In the genomic region with DNA sequence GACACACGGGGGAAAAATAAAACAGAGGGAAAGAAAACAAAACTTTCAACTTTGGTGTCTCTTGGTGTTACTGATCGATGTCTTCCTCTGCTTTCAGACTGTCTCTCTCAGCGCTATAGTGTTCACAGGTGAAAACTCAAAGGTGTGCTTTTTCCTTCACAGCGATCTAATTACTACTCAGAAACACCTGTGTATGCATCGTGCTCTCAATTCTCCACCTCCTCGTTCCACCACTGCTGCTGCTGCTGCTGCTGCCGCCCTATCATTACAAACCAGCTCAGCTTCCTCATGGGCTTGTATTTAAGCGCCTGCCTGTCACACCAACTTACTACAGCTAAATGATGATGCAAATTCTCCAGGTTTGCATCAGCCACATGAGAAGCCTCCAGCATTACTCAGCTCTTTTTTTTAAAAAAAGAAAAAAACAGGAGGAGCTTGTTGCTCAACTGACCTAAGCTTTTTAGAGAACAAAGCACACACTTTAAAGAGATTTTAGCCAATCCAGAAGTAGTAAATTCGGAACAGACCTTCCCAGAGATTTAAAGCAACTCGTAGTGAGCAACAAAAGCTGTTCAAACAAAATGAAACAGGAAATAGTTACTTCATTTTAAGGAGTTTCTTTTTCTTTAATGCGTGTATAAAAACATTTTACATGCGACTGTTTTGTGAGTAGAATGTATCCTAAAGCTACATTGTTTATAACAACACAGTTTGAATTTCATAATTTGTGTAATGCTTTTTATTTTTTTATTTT, we compare ENCODE assay signal across 8 cellular contexts. TPM values are rescaled to one million over a fixed set of nuclear protein-coding genes. Genes with fewer than 3 reads are reported as not detected.
DNase-seq lines count a peak whose midpoint lies in the region; ATAC-seq and TF ChIP-seq lines count a peak whose summit lies in the region.

A gene (minus strand): TSS at position 274 of the 754 bp plus-strand sequence. CDS start 280 bp downstream, outside the sequence.

- DNase-seq in Right ventricle myocardium inferior (ENCODE audit: missing footprints) (peak; percentile 47), cardiac septum (ENCODE audit: low spot score) (no peak), NCI-H1092 (lab: John Stamatoyannopoulos, UW) (peak; percentile 50), mammary epithelial cell (peak; percentile 98), iPS-NIHi11 (ENCODE audit: low spot score) (peak; percentile 69), spleen (no peak)

- CTCF ChIA-PET in mammary epithelial cell (lab: Charles Lee; ENCODE audit: low non-redundant PET), result interaction anchor here (0.5 to 0.9 kb wide), 4 partner anchors 66 to 335 kb away, joined by 3 to 4 read pairs (median 3); no protein-coding TSS in a partner anchor

- H3K27ac ChIP-seq in mammary epithelial cell (ENCODE audit: insufficient read depth, low read depth, low read length) (peak within 1 kb of the TSS; percentile 100), spleen (peak within 1 kb of the TSS in 7 of 8 donors; percentile 10 to 82 (median 53))

- dilution Hi-C loops in mammary epithelial cell (cut with HindIII; ENCODE audit: low sequenced_read_pairs), result loop anchor here (5.0 kb wide), 2 partner anchors 35 to 65 kb away; no protein-coding TSS in a partner anchor

- H2AFZ ChIP-seq in mammary epithelial cell (ENCODE audit: low read depth, low read length), result peak within 1 kb of the TSS; percentile 47

- H3K4me2 ChIP-seq in mammary epithelial cell (ENCODE audit: insufficient read depth, low read depth, low read length), result peak within 1 kb of the TSS; percentile 90

- H3K9me3 ChIP-seq in mammary epithelial cell (replicated peaks; ENCODE audit: insufficient read depth, low read length) (no peaks in the 10 kb centered on the region), spleen (no peaks in the 10 kb centered on the region)

- no peaks in the 10 kb centered on the region for H3K27me3 ChIP-seq in mammary epithelial cell (ENCODE audit: insufficient read depth, low read length)
- H3K27me3 ChIP-seq in spleen (replicated peaks in 1 of 7), result no peaks in the 10 kb centered on the region

- in situ Hi-C loops in mammary epithelial cell (cut with MboI; ENCODE audit: low sequenced_read_pairs in 2 of 2), result loop anchor here (25.0 kb wide), 2 partner anchors 170 to 270 kb away; no protein-coding TSS in a partner anchor

- peak within 1 kb of the TSS; percentile 97 for H3K9ac ChIP-seq in mammary epithelial cell (ENCODE audit: insufficient read depth, low read length)

- no peak for TF ChIP-seq POLR2A in spleen (IDR thresholded peaks at IDR 0.05)

- 1% methylated on average over 12 of the region's 12 CpGs for WGBS in mammary epithelial cell (ENCODE audit: low coverage, missing lambda C conversion rate)
- WGBS in spleen, 5 donors, result 9 to 11% (median 10%) methylated on average over 12 of the region's 12 CpGs

- ATAC-seq in Right ventricle myocardium inferior (peak; percentile 63), HG02759 (IDR thresholded peaks at IDR 0.05; ENCODE audit: unreplicated experiment) (peak; percentile 99), SK-N-SH treated with all-trans-retinoic acid at 6 μM for 48 hours (peak; percentile 97)

- no peaks in the 10 kb centered on the region for H4K20me1 ChIP-seq in mammary epithelial cell (ENCODE audit: insufficient read depth, low read length)

- H3K4me1 ChIP-seq in mammary epithelial cell (ENCODE audit: insufficient read depth, low read length), result peaks cover 11% of the 10 kb centered on the region
- H3K4me1 ChIP-seq in spleen, result peaks cover 0 to 18% (median 11%) of the 10 kb centered on the region in 6 donors

- TF ChIP-seq CTCF in mammary epithelial cell (conservative IDR thresholded peaks at IDR 0.05 in 1 of 2, IDR thresholded peaks at IDR 0.05 in 1 of 2; ENCODE audit: extremely low read depth in 1 of 2, insufficient read depth in 1 of 2, low read depth in 1 of 2, low read length in 2 of 2), result peak in 1 of 2 donors; percentile 18
- peak in 4 of 11 experiments; percentile 25 to 51 (median 38) for TF ChIP-seq CTCF in spleen (IDR thresholded peaks at IDR 0.05 in 8 of 11, conservative IDR thresholded peaks at IDR 0.05 in 3 of 11)

- H3K36me3 ChIP-seq in mammary epithelial cell (ENCODE audit: insufficient read depth, low read length) (peaks cover 2% of the 10 kb centered on the region), spleen (no peaks in the 10 kb centered on the region)

- intact Hi-C loops in Right ventricle myocardium inferior (cut with DNase I) (no loop called here), cardiac septum (cut with DNase I) (no loop called here), mammary epithelial cell (cut with micrococcal nuclease) (loop anchor here (1.0 to 10.0 kb wide), 8 partner anchors 10 to 280 kb away; no protein-coding TSS in a partner anchor), spleen (cut with DNase I; ENCODE audit: low total_unique reads) (no loop called here)

- peaks cover 45% of the 10 kb centered on the region for H3K79me2 ChIP-seq in mammary epithelial cell (ENCODE audit: insufficient read depth, low read length)

- BruUV-seq in mammary epithelial cell (replicated peaks; lab: Mats Ljungman, UMichigan), result TSS peak; percentile 85

- H3K4me3 ChIP-seq in mammary epithelial cell (replicated peaks in 1 of 3; ENCODE audit: insufficient read depth in 1 of 3, low read depth in 2 of 3, low read length in 3 of 3) (peak within 1 kb of the TSS; percentile 71 to 94 (median 86)), spleen (peak within 1 kb of the TSS in 6 of 8 donors; percentile 2 to 60 (median 14))

TF ChIP-seq in SK-N-SH treated with all-trans-retinoic acid at 6 μM for 48 hours, 23 proteins besides CTCF, POLR2A, EP300 and RAD21 (continues in another document):
- TF ChIP-seq ZNF565 (CRISPR knock-in tag; conservative IDR thresholded peaks at IDR 0.05; ENCODE audit: low read depth), result no peak
- TF ChIP-seq ISL1 (CRISPR knock-in tag; IDR thresholded peaks at IDR 0.05), result no peak
- TF ChIP-seq ZFP3 (CRISPR knock-in tag; IDR thresholded peaks at IDR 0.05), result no peak
- TF ChIP-seq GLIS3 (CRISPR knock-in tag; IDR thresholded peaks at IDR 0.05), result no peak
- no peak for TF ChIP-seq TOX (CRISPR knock-in tag; IDR thresholded peaks at IDR 0.05; ENCODE audit: borderline replicate concordance)
- no peak for TF ChIP-seq SNAI2 (CRISPR knock-in tag; IDR thresholded peaks at IDR 0.05)
- TF ChIP-seq TCF4 (CRISPR knock-in tag; IDR thresholded peaks at IDR 0.05; ENCODE audit: borderline replicate concordance), result no peak
- TF ChIP-seq, protein P1, sequence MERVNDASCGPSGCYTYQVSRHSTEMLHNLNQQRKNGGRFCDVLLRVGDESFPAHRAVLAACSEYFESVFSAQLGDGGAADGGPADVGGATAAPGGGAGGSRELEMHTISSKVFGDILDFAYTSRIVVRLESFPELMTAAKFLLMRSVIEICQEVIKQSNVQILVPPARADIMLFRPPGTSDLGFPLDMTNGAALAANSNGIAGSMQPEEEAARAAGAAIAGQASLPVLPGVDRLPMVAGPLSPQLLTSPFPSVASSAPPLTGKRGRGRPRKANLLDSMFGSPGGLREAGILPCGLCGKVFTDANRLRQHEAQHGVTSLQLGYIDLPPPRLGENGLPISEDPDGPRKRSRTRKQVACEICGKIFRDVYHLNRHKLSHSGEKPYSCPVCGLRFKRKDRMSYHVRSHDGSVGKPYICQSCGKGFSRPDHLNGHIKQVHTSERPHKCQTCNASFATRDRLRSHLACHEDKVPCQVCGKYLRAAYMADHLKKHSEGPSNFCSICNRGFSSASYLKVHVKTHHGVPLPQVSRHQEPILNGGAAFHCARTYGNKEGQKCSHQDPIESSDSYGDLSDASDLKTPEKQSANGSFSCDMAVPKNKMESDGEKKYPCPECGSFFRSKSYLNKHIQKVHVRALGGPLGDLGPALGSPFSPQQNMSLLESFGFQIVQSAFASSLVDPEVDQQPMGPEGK (CRISPR knock-in tag; IDR thresholded peaks at IDR 0.05; ENCODE audit: borderline replicate concordance), result no peak
- TF ChIP-seq PPARA (CRISPR knock-in tag; IDR thresholded peaks at IDR 0.05; ENCODE audit: borderline replicate concordance), result no peak
- no peak for TF ChIP-seq RARB (CRISPR knock-in tag; IDR thresholded peaks at IDR 0.05)
- no peak for TF ChIP-seq ESRRG (CRISPR knock-in tag; IDR thresholded peaks at IDR 0.05)
- no peak for TF ChIP-seq ZNF70 (CRISPR knock-in tag; IDR thresholded peaks at IDR 0.05)
- no peak for TF ChIP-seq ARNTL (CRISPR knock-in tag; IDR thresholded peaks at IDR 0.05; ENCODE audit: borderline replicate concordance, low read depth)
- no peak for TF ChIP-seq CSDC2 (CRISPR knock-in tag; IDR thresholded peaks at IDR 0.05)
- TF ChIP-seq, protein P2, sequence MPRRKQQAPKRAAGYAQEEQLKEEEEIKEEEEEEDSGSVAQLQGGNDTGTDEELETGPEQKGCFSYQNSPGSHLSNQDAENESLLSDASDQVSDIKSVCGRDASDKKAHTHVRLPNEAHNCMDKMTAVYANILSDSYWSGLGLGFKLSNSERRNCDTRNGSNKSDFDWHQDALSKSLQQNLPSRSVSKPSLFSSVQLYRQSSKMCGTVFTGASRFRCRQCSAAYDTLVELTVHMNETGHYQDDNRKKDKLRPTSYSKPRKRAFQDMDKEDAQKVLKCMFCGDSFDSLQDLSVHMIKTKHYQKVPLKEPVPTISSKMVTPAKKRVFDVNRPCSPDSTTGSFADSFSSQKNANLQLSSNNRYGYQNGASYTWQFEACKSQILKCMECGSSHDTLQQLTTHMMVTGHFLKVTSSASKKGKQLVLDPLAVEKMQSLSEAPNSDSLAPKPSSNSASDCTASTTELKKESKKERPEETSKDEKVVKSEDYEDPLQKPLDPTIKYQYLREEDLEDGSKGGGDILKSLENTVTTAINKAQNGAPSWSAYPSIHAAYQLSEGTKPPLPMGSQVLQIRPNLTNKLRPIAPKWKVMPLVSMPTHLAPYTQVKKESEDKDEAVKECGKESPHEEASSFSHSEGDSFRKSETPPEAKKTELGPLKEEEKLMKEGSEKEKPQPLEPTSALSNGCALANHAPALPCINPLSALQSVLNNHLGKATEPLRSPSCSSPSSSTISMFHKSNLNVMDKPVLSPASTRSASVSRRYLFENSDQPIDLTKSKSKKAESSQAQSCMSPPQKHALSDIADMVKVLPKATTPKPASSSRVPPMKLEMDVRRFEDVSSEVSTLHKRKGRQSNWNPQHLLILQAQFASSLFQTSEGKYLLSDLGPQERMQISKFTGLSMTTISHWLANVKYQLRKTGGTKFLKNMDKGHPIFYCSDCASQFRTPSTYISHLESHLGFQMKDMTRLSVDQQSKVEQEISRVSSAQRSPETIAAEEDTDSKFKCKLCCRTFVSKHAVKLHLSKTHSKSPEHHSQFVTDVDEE (CRISPR knock-in tag; IDR thresholded peaks at IDR 0.05), result no peak

RNA-seq across cellular contexts. Expression of the gene that starts here (rescaled TPM):
- 0.46 TPM for total RNA-seq in Right ventricle myocardium inferior
- total RNA-seq in cardiac septum, result 0.19 TPM
- total RNA-seq in mammary epithelial cell, result 100 to 1,000 TPM in 1 of 2 donors, 10 to 100 TPM in 1; 80.2 to 248 TPM
- 18.7 TPM for polyA plus RNA-seq in mammary epithelial cell
- 48.9 TPM for polyA minus RNA-seq in mammary epithelial cell
- 1 to 10 TPM in 2 of 7 donors, under 1 TPM in 5; 0.33 to 2.1 (median 0.92) TPM for total RNA-seq in spleen
- under 1 TPM; 0.13 to 0.39 (median 0.27) TPM for polyA plus RNA-seq in spleen

Comparison
In these comparisons a context has a peak if more than half of its experiments do, and no peak if none do; other contexts are left out.
1. RNA of the gene that starts here (total RNA-seq): 80.2 to 248 TPM in mammary epithelial cell; 0.33 to 2.1 TPM in spleen, 0.46 TPM in Right ventricle myocardium inferior (single experiment) and 0.19 TPM in cardiac septum (single experiment); every median in the first group is over 10 times any median in the second.
2. RNA of the gene that starts here (polyA plus RNA-seq): 18.7 TPM in mammary epithelial cell (single experiment); 0.13 to 0.39 TPM in spleen; every median in the first group is over 10 times any median in the second.
3. Peak in DNase-seq and ATAC-seq in Right ventricle myocardium inferior; RNA of the gene not detected or under 1 TPM.
4. DNase-seq: peak in NCI-H1092 (single experiment), mammary epithelial cell (single experiment) and iPS-NIHi11 (single experiment); none in cardiac septum (single experiment) and spleen (single experiment).
5. Peak in every context shown above with its lines, with median percentiles within 50 percentile points of each other: ATAC-seq.